ENCODE assay signal across 17 cellular contexts in genomic region chr7:70456729-70457128, GRCh38.
A peak's percentile ranks its signal among the peaks of the same experiment; 100 is the strongest.
DNase-seq lines count a peak whose midpoint lies in the region; ATAC-seq and TF ChIP-seq lines count a peak whose summit lies in the region.
"Had no signal": no experiment of that assay in that cellular context is flagged by ENCODE, and none has a peak within 500 bp of the region (broad histone marks: within the 10 kb centered on the region; RNA-seq: fewer than 3 reads in every experiment).

No MANE protein-coding gene starts in this region.

- TF ChIP-seq CTCF in tibial nerve (IDR thresholded peaks at IDR 0.05) = no peak
- TF ChIP-seq CTCF in uterus (IDR thresholded peaks at IDR 0.05) = no peak

- no peaks in the 10 kb centered on the region for H3K9me3 ChIP-seq in tibial nerve
- no peaks in the 10 kb centered on the region for H3K9me3 ChIP-seq in uterus
- peaks cover 1% of the 10 kb centered on the region for H3K9me3 ChIP-seq in aorta (ENCODE audit: control insufficient read depth, low read length)
- H3K9me3 ChIP-seq: pancreas, SJCRH30 had no signal

- DNase-seq in left kidney (ENCODE audit: low read depth, low spot score) = peak; percentile 82
- no peak for DNase-seq in C1 segment of cervical spinal cord (lab: John Stamatoyannopoulos, UW)
- DNase-seq in tibial nerve (ENCODE audit: low spot score in 2 of 2) = no peak
- DNase-seq in uterus = no peak
- no peak for DNase-seq in aorta
- DNase-seq: activated CD4-positive, CD25-positive, alpha-beta regulatory T cell treated with anti-CD3 and anti-CD28 coated beads, Interleukin-2, amount 50 U/mL, for 72 hours; dorsolateral prefrontal cortex; left ventricle myocardium superior; NCI-H345; pancreas; SJCRH30; stimulated activated CD4-positive, alpha-beta T cell treated with anti-CD3 and anti-CD28 coated beads, Interleukin-2, amount 100 ng/mL, for 48 hours; substantia nigra had no signal

- no peaks in the 10 kb centered on the region for H3K27me3 ChIP-seq in tibial nerve
- H3K27me3 ChIP-seq in uterus = no peaks in the 10 kb centered on the region
- no peaks in the 10 kb centered on the region for H3K27me3 ChIP-seq in aorta (ENCODE audit: control insufficient read depth in 1 of 2, insufficient read depth in 2 of 2, low read length in 1 of 2)
- H3K27me3 ChIP-seq: dorsolateral prefrontal cortex, pancreas, SJCRH30 had no signal

- no peak for TF ChIP-seq EP300 in tibial nerve (IDR thresholded peaks at IDR 0.05)

- H3K36me3 ChIP-seq in tibial nerve (no peaks in the 10 kb centered on the region), uterus (no peaks in the 10 kb centered on the region), aorta (ENCODE audit: control insufficient read depth in 1 of 2, insufficient read depth in 2 of 2, low read length in 1 of 2) (no peaks in the 10 kb centered on the region)
- H3K36me3 ChIP-seq: pancreas, SJCRH30 had no signal

- WGBS in tibial nerve, 2 donors = 92 to 94% methylated on average over 4 of the region's 4 CpGs
- WGBS in aorta, 2 donors = 97 to 98% methylated on average over 4 of the region's 4 CpGs

- peaks cover 0 to 20% (median 7%) of the 10 kb centered on the region in 4 donors for H3K4me1 ChIP-seq in tibial nerve
- no peaks in the 10 kb centered on the region for H3K4me1 ChIP-seq in uterus
- no peaks in the 10 kb centered on the region for H3K4me1 ChIP-seq in aorta (ENCODE audit: control insufficient read depth in 1 of 2, insufficient read depth in 2 of 2, low read length in 2 of 2)
- H3K4me1 ChIP-seq: pancreas had no signal

- H3K27ac ChIP-seq in tibial nerve = peak overlapping the region in 1 of 4 donors; percentile 87
- no peak overlapping the region for H3K27ac ChIP-seq in uterus
- H3K27ac ChIP-seq in aorta (ENCODE audit: low read depth in 1 of 2, low read length in 2 of 2) = no peak overlapping the region
- H3K27ac ChIP-seq: dorsolateral prefrontal cortex, pancreas, SJCRH30 had no signal

- H3K4me3 ChIP-seq in tibial nerve (no peak overlapping the region), uterus (no peak overlapping the region), aorta (ENCODE audit: low read length in 2 of 2) (no peak overlapping the region)
- H3K4me3 ChIP-seq: dorsolateral prefrontal cortex, K562, pancreas, SJCRH30 had no signal

- intact Hi-C loops in uterus (cut with DNase I; ENCODE audit: low total_unique reads) = no loop called here
- intact Hi-C loops in aorta (cut with DNase I) = no loop called here

- TF ChIP-seq POLR2A in tibial nerve (IDR thresholded peaks at IDR 0.05) = no peak
- TF ChIP-seq POLR2A in uterus (IDR thresholded peaks at IDR 0.05) = no peak

- peak; percentile 71 for ATAC-seq in GM18511 (IDR thresholded peaks at IDR 0.05; ENCODE audit: unreplicated experiment)
- ATAC-seq in GM21390 (IDR thresholded peaks at IDR 0.05; ENCODE audit: unreplicated experiment) = peak; percentile 76
- ATAC-seq in HG03175 (IDR thresholded peaks at IDR 0.05; ENCODE audit: unreplicated experiment) = peak; percentile 55
- ATAC-seq in aorta (ENCODE audit: low FRiP score) = no peak
- ATAC-seq: K562, left ventricle myocardium superior, pancreas had no signal
